ENCODE assay signal across 11 cellular contexts in the genomic region with DNA sequence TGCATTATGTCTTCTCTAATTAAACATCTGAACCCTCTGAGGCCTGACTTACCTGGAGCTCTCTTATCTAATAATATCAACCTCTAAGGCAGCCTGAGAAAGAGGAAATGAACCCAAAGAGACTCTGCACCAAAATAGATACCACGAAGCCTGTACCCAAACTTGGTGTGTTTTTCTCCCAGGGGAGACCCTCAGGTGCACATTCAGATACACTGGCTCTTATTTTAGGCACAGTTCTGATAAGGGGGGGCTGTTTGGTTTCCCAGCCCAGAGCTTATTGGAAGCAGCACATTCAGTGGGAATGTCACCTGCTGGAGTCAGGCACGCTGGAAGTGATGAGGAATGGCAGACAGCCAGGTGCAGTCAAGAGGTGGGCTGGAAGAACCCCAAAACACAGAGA. TPM values are rescaled to one million over a fixed set of nuclear protein-coding genes. Genes with fewer than 3 reads are reported as not detected.
DNase-seq lines count a peak whose midpoint lies in the region; ATAC-seq, FAIRE-seq and TF ChIP-seq lines count a peak whose summit lies in the region.
"Had no signal": no experiment of that assay in that cellular context is flagged by ENCODE, and none has a peak within 500 bp of the region (broad histone marks: within the 10 kb centered on the region; RNA-seq: fewer than 3 reads in every experiment).

No MANE protein-coding gene starts in this region.

- no peak overlapping the region for H3K4ac ChIP-seq in neuronal stem cell (ENCODE audit: low read length)

- peak overlapping the region; percentile 44 for H3K9ac ChIP-seq in SU-DHL-6 (ENCODE audit: low read length)
- no peak overlapping the region for H3K9ac ChIP-seq in HepG2 (ENCODE audit: insufficient read depth, low read depth, low read length)
- H3K9ac ChIP-seq in neuronal stem cell (ENCODE audit: low read depth, low read length, poor library complexity): no peak overlapping the region

- in situ Hi-C loops in HepG2 (cut with HindIII; ENCODE audit: extremely low pct_ligation_motif_present, low pct_unique_long_range_greater_than_20kb): no loop called here

- no TSS peak for BruUV-seq in HepG2 (replicated peaks; lab: Mats Ljungman, UMichigan)

- no peak overlapping the region for H2AK5ac ChIP-seq in neuronal stem cell (ENCODE audit: low read depth, low read length)

- H2AFZ ChIP-seq in SU-DHL-6 (ENCODE audit: low read depth, low read length, severe bottlenecking) (no peak overlapping the region), HepG2 (ENCODE audit: low read length) (no peak overlapping the region), neuronal stem cell (ENCODE audit: low read length) (no peak overlapping the region)

- no peak overlapping the region for H3K23ac ChIP-seq in neuronal stem cell (ENCODE audit: low read depth, low read length, poor library complexity)

- H4K91ac ChIP-seq in neuronal stem cell (ENCODE audit: low read depth, low read length, poor library complexity): no peak overlapping the region

- WGBS in HepG2 (ENCODE audit: low lambda C conversion rate): 18% methylated on average over 2 of the region's 2 CpGs
- no CpG with 5 or more reads among the region's 2 CpGs for WGBS in neuronal stem cell (ENCODE audit: extremely low coverage in 2 of 2, insufficient read length in 2 of 2, insufficient replicate concordance in 1 of 2), 2 donors

- no peak overlapping the region for H3K18ac ChIP-seq in neuronal stem cell (ENCODE audit: low read length)

- no peak for TF ChIP-seq POLR2A in HepG2 (IDR thresholded peaks at IDR 0.05; ENCODE audit: insufficient read depth in 1 of 2, low read depth in 2 of 2, low read length in 2 of 2)

- intact Hi-C loops in HepG2 (cut with micrococcal nuclease; ENCODE audit: unreplicated experiment): no loop called here

- TF ChIP-seq CTCF in GM12865 (IDR thresholded peaks at IDR 0.05; ENCODE audit: insufficient read depth, low read depth, low read length, missing control alignments) (no peak), SU-DHL-6 (IDR thresholded peaks at IDR 0.05; ENCODE audit: insufficient read depth, low read length, poor library complexity, severe bottlenecking) (no peak), HepG2 (CRISPR knock-in tag; IDR thresholded peaks at IDR 0.05) (no peak)

- H3K4me3 ChIP-seq in GM12865 (ENCODE audit: low read depth, low read length) (peak overlapping the region; percentile 41), SU-DHL-6 (ENCODE audit: insufficient read depth, low read length, poor library complexity, severe bottlenecking) (peak overlapping the region; percentile 32), HepG2 (replicated peaks in 1 of 3; ENCODE audit: insufficient read depth in 1 of 3, low read depth in 2 of 3, low read length in 3 of 3) (no peak overlapping the region), neuronal stem cell (ENCODE audit: low read length in 2 of 2) (no peak overlapping the region)
- H3K4me3 ChIP-seq: testis had no signal

- H3K9me2 ChIP-seq in SU-DHL-6 (replicated peaks; ENCODE audit: insufficient read depth, low read length): no peaks in the 10 kb centered on the region

- no peak for TF ChIP-seq RAD21 in HepG2 (CRISPR knock-in tag; IDR thresholded peaks at IDR 0.05)

- H3K27ac ChIP-seq in SU-DHL-6 (ENCODE audit: low read depth, low read length) (peak overlapping the region; percentile 91), HepG2 (ENCODE audit: extremely low read length, insufficient read depth, low read length) (no peak overlapping the region), neuronal stem cell (replicated peaks; ENCODE audit: low read length) (no peak overlapping the region)
- H3K27ac ChIP-seq: testis had no signal

- no peak overlapping the region for H2BK5ac ChIP-seq in neuronal stem cell (ENCODE audit: low read length)

- no peak overlapping the region for H3K14ac ChIP-seq in neuronal stem cell (ENCODE audit: low read length)

- H2BK120ac ChIP-seq in neuronal stem cell (ENCODE audit: low read depth, low read length): no peak overlapping the region

- H2BK15ac ChIP-seq in neuronal stem cell (ENCODE audit: low read length): no peak overlapping the region

- H3K27me3 ChIP-seq in SU-DHL-6 (ENCODE audit: low read length) (no peaks in the 10 kb centered on the region), HepG2 (ENCODE audit: control insufficient read depth in 1 of 2, insufficient read depth in 2 of 2, low read length in 2 of 2) (peaks cover 2 to 57% of the 10 kb centered on the region in 2 experiments; a peak in 4 of 5 replicates), neuronal stem cell (ENCODE audit: control insufficient read depth in 3 of 3, insufficient read depth in 3 of 3, low read depth in 1 of 3, low read length in 3 of 3) (peaks cover 0 to 3% (median 0%) of the 10 kb centered on the region in 3 experiments)
- H3K27me3 ChIP-seq: testis had no signal

- no peak overlapping the region for H4K8ac ChIP-seq in neuronal stem cell (ENCODE audit: low read depth, low read length)

- POLR2A ChIA-PET in HepG2 (lab: Yijun Ruan, JAX): no interaction called here
- POLR2A ChIA-PET in HEK293T (lab: Yijun Ruan, JAX): no interaction called here

- H3K4me2 ChIP-seq in SU-DHL-6 (ENCODE audit: low read depth, low read length, poor library complexity, severe bottlenecking) (peak overlapping the region; percentile 79), HepG2 (ENCODE audit: low read depth, low read length) (no peak overlapping the region), neuronal stem cell (ENCODE audit: insufficient read depth, low read length, poor library complexity, severe bottlenecking) (no peak overlapping the region)

- H3F3A ChIP-seq in SU-DHL-6 (ENCODE audit: insufficient read depth): peaks cover 22% of the 10 kb centered on the region

- CTCF ChIA-PET in HepG2 (lab: Yijun Ruan, JAX; ENCODE audit: low intra/inter-chr PET ratio, low total read pairs): no interaction called here
- CTCF ChIA-PET in HEK293T (lab: Yijun Ruan, JAX): no interaction called here

- FAIRE-seq in HepG2 (lab: Jason Lieb, UNC): no peak

- H3K36me3 ChIP-seq in SU-DHL-6 (ENCODE audit: low read length) (no peaks in the 10 kb centered on the region), HepG2 (replicated peaks in 1 of 2; ENCODE audit: control insufficient read depth in 1 of 2, insufficient read depth in 2 of 2, low read length in 2 of 2) (no peaks in the 10 kb centered on the region), neuronal stem cell (replicated peaks in 1 of 2; ENCODE audit: control insufficient read depth in 2 of 2, insufficient read depth in 2 of 2, low read length in 2 of 2) (no peaks in the 10 kb centered on the region)

- no peak overlapping the region for H2BK12ac ChIP-seq in neuronal stem cell (ENCODE audit: low read length)

- no peaks in the 10 kb centered on the region for H3K79me2 ChIP-seq in SU-DHL-6 (ENCODE audit: insufficient read depth, low read length)
- H3K79me2 ChIP-seq in HepG2 (ENCODE audit: insufficient read depth, low read length): no peaks in the 10 kb centered on the region

- DNase-seq in GM12865 (ENCODE audit: low read depth): peak; percentile 78
- DNase-seq in HepG2 (ENCODE audit: low spot score): no peak
- DNase-seq in KG1 (lab: John Stamatoyannopoulos, UW): no peak
- no peak for DNase-seq in neuronal stem cell (ENCODE audit: low spot score)
- no peak for DNase-seq in HEK293T (ENCODE audit: extremely low spot score)
- DNase-seq: aorta, testis had no signal

- H4K20me1 ChIP-seq in SU-DHL-6 (ENCODE audit: low read depth, low read length): no peaks in the 10 kb centered on the region
- H4K20me1 ChIP-seq in HepG2 (ENCODE audit: insufficient read depth, low read length): no peaks in the 10 kb centered on the region

- no peaks in the 10 kb centered on the region for H3K9me3 ChIP-seq in SU-DHL-6 (ENCODE audit: insufficient read depth, low read length)
- no peaks in the 10 kb centered on the region for H3K9me3 ChIP-seq in HepG2 (ENCODE audit: low read length)
- peaks cover 0 to 3% of the 10 kb centered on the region in 2 donors for H3K9me3 ChIP-seq in neuronal stem cell (replicated peaks in 1 of 2; ENCODE audit: control insufficient read depth in 2 of 2, insufficient read depth in 1 of 2, low read depth in 1 of 2, low read length in 2 of 2)
- H3K9me3 ChIP-seq: testis had no signal

- ATAC-seq in GM19395 (IDR thresholded peaks at IDR 0.05; ENCODE audit: unreplicated experiment): peak; percentile 54
- ATAC-seq in HG02973 (IDR thresholded peaks at IDR 0.05; ENCODE audit: unreplicated experiment): peak; percentile 45
- no peak for ATAC-seq in HepG2

- peaks cover 15% of the 10 kb centered on the region for H3K4me1 ChIP-seq in HepG2 (ENCODE audit: insufficient read depth, low read length)
- H3K4me1 ChIP-seq in neuronal stem cell (ENCODE audit: control insufficient read depth in 2 of 2, insufficient read depth in 1 of 2, low read depth in 1 of 2, low read length in 2 of 2): no peaks in the 10 kb centered on the region

- no peaks in the 10 kb centered on the region for H3K79me1 ChIP-seq in neuronal stem cell (ENCODE audit: low read depth, low read length)

- TF ChIP-seq EP300 in HepG2 (IDR thresholded peaks at IDR 0.05; ENCODE audit: low read depth in 2 of 2, low read length in 2 of 2) (no peak), HepG2 (CRISPR knock-in tag; IDR thresholded peaks at IDR 0.05; ENCODE audit: borderline replicate concordance) (no peak)

RNA-seq across cellular contexts. Expression of gene CCR6, which starts 9.8 kb away (rescaled TPM):
- 4.2 and 4.5 TPM in 2 replicates for total RNA-seq in HepG2 (2016; rRNA removed; fragmentation: Illumina TruSeq; extraction: Trizol)
- total RNA-seq in HepG2 (2016; cell fraction: cytosol; rRNA removed; fragmentation: Illumina TruSeq; extraction: Trizol; ENCODE audit: low read depth): 0.10 TPM in 1 of 2 replicates, not detected in the other
- total RNA-seq in HepG2 (2016; cell fraction: insoluble cytoplasmic fraction; rRNA removed; fragmentation: Illumina TruSeq; extraction: Trizol): 4.0 and 4.5 TPM in 2 replicates
- total RNA-seq in HepG2 (2016; cell fraction: membrane; rRNA removed; fragmentation: Illumina TruSeq; extraction: Trizol): 1.2 and 1.3 TPM in 2 replicates
- total RNA-seq in HepG2 (2016; cell fraction: nucleus; rRNA removed; fragmentation: Illumina TruSeq; extraction: Trizol): 0.56 and 1.4 TPM in 2 replicates
- polyA plus RNA-seq in HepG2 (2011; rRNA removed): 8.7 and 11.3 TPM in 2 replicates
- 11.0 and 18.6 TPM in 2 replicates for polyA plus RNA-seq in HepG2 (2011; cell fraction: cytosol; rRNA removed)
- polyA plus RNA-seq in HepG2 (2011; cell fraction: nucleus; rRNA removed): 3.2 and 3.5 TPM in 2 replicates
- polyA plus RNA-seq in HepG2 (2012): 9.4 and 18.5 TPM in 2 replicates
- 0.07 and 0.20 TPM in 2 replicates for polyA plus RNA-seq in HepG2 (2016; cell fraction: cytosol; fragmentation: Illumina TruSeq; extraction: Trizol; ENCODE audit: low read depth)
- 2.7 and 3.0 TPM in 2 replicates for polyA plus RNA-seq in HepG2 (2016; cell fraction: insoluble cytoplasmic fraction; fragmentation: Illumina TruSeq; extraction: Trizol; ENCODE audit: low read depth)
- polyA plus RNA-seq in HepG2 (2016; cell fraction: membrane; fragmentation: Illumina TruSeq; extraction: Trizol; ENCODE audit: low read depth): 0.43 and 0.55 TPM in 2 replicates
- 1.1 and 2.3 TPM in 2 replicates for polyA plus RNA-seq in HepG2 (2016; cell fraction: nucleus; fragmentation: Illumina TruSeq; extraction: Trizol; ENCODE audit: insufficient read depth, low read depth)
- polyA minus RNA-seq in HepG2 (2011; rRNA and poly(A)+ RNA removed; ENCODE audit: low replicate concordance): 31.5 TPM in 1 of 2 replicates, not detected in the other
- 9.9 and 14.7 TPM in 2 replicates for polyA minus RNA-seq in HepG2 (2011; cell fraction: cytosol; rRNA and poly(A)+ RNA removed)
- polyA minus RNA-seq in HepG2 (2011; cell fraction: nucleus; rRNA and poly(A)+ RNA removed): 0.77 and 1.4 TPM in 2 replicates
- not detected for polyA plus RNA-seq in neuronal stem cell (2013, experiment 1 of 2)
- not detected for polyA plus RNA-seq in neuronal stem cell (2013, experiment 2 of 2)
- total RNA-seq: NCI-H460 had no signal
- polyA plus RNA-seq: aorta had no signal

RNA-seq across cellular contexts. Expression of gene GPR31, which starts 44.7 kb away (rescaled TPM):
- total RNA-seq in HepG2 (2016; rRNA removed; fragmentation: Illumina TruSeq; extraction: Trizol): not detected in 2 replicates
- total RNA-seq in HepG2 (2016; cell fraction: cytosol; rRNA removed; fragmentation: Illumina TruSeq; extraction: Trizol; ENCODE audit: low read depth): not detected in 2 replicates
- total RNA-seq in HepG2 (2016; cell fraction: insoluble cytoplasmic fraction; rRNA removed; fragmentation: Illumina TruSeq; extraction: Trizol): not detected in 2 replicates
- not detected in 2 replicates for total RNA-seq in HepG2 (2016; cell fraction: membrane; rRNA removed; fragmentation: Illumina TruSeq; extraction: Trizol)
- total RNA-seq in HepG2 (2016; cell fraction: nucleus; rRNA removed; fragmentation: Illumina TruSeq; extraction: Trizol): not detected in 2 replicates
- polyA plus RNA-seq in HepG2 (2011; rRNA removed): not detected in 2 replicates
- polyA plus RNA-seq in HepG2 (2011; cell fraction: cytosol; rRNA removed): not detected in 2 replicates
- polyA plus RNA-seq in HepG2 (2011; cell fraction: nucleus; rRNA removed): not detected in 2 replicates
- polyA plus RNA-seq in HepG2 (2012): not detected in 2 replicates
- polyA plus RNA-seq in HepG2 (2016; cell fraction: cytosol; fragmentation: Illumina TruSeq; extraction: Trizol; ENCODE audit: low read depth): not detected in 2 replicates
- polyA plus RNA-seq in HepG2 (2016; cell fraction: insoluble cytoplasmic fraction; fragmentation: Illumina TruSeq; extraction: Trizol; ENCODE audit: low read depth): not detected in 2 replicates
- not detected in 2 replicates for polyA plus RNA-seq in HepG2 (2016; cell fraction: membrane; fragmentation: Illumina TruSeq; extraction: Trizol; ENCODE audit: low read depth)
- not detected in 2 replicates for polyA plus RNA-seq in HepG2 (2016; cell fraction: nucleus; fragmentation: Illumina TruSeq; extraction: Trizol; ENCODE audit: insufficient read depth, low read depth)
- polyA minus RNA-seq in HepG2 (2011; rRNA and poly(A)+ RNA removed; ENCODE audit: low replicate concordance): not detected in 2 replicates
- not detected in 2 replicates for polyA minus RNA-seq in HepG2 (2011; cell fraction: cytosol; rRNA and poly(A)+ RNA removed)
- polyA minus RNA-seq in HepG2 (2011; cell fraction: nucleus; rRNA and poly(A)+ RNA removed): not detected in 2 replicates
- not detected for polyA plus RNA-seq in neuronal stem cell (2013, experiment 1 of 2)
- not detected for polyA plus RNA-seq in neuronal stem cell (2013, experiment 2 of 2)
- total RNA-seq: aorta, NCI-H460 had no signal
- polyA plus RNA-seq: aorta had no signal

Comparison
In these comparisons a context has a peak if more than half of its experiments do, and no peak if none do; other contexts are left out.
1. H3K4me3 ChIP-seq: peak in GM12865 (single experiment) and SU-DHL-6 (single experiment); none in HepG2 (0 of 3) and neuronal stem cell (0 of 2).